43 cellular contexts compared by ENCODE assay signal in genomic region chr11:20604295-20604803, GRCh38. TPM values are rescaled to one million over a fixed set of nuclear protein-coding genes. Genes with fewer than 3 reads are reported as not detected.
"Had no signal": no experiment of that assay in that cellular context is flagged by ENCODE, and none has a peak within 500 bp of the region (broad histone marks: within the 10 kb centered on the region; RNA-seq: fewer than 3 reads in every experiment).

No MANE protein-coding gene starts in this region.

- H3K27ac Mint-ChIP-seq: activated naive CD4-positive, alpha-beta T cell treated with anti-CD3 and anti-CD28 coated beads for 36 hours; activated naive CD4-positive, alpha-beta T cell treated with anti-CD3 and anti-CD28 coated beads, Interleukin-2, amount 10 ng/mL, durations not matched to agents 7 days and 5 days; activated naive CD4-positive, alpha-beta T cell treated with anti-CD3 and anti-CD28 coated beads, Interleukin-2, amount 50 U/mL, for 24 hours; activated naive CD4-positive, alpha-beta T cell treated with anti-CD3 and anti-CD28 coated beads, Interleukin-2, amount 50 U/mL, for 72 hours; activated naive CD8-positive, alpha-beta T cell; activated naive CD8-positive, alpha-beta T cell treated with anti-CD3 and anti-CD28 coated beads for 36 hours; activated naive CD8-positive, alpha-beta T cell treated with anti-CD3 and anti-CD28 coated beads, Interleukin-2, amount 10 ng/mL, durations not matched to agents 7 days and 5 days; activated naive CD8-positive, alpha-beta T cell treated with anti-CD3 and anti-CD28 coated beads, Interleukin-2, amount 50 U/mL, for 24 hours; activated T-cell treated with anti-CD3 and anti-CD28 coated beads, Interleukin-2, amount 50 U/mL, for 24 hours; activated T-cell treated with anti-CD3 and anti-CD28 coated beads, Interleukin-2, amount 50 U/mL, for 72 hours; activated T-helper 1 cell treated with anti-CD3 and anti-CD28 coated beads, Interleukin-12 subunit alpha, Interleukin-12 subunit beta, Interleukin-2, Interleukin-4 antibody, amounts not matched to agents 30 ng/mL and 10 ng/mL and 1 ng/mL, durations not matched to agents 14 hours and 24 hours and 36 hours; activated T-helper 17 cell treated with anti-CD3 and anti-CD28 coated beads, Interleukin-2, amount 50 U/mL, for 72 hours; activated T-helper 2 cell treated with anti-CD3 and anti-CD28 coated beads, Interferon-gamma antibody, Interleukin-2, Interleukin-4, amounts not matched to agents 10 μg/mL and 5 μg/mL and 100 μg/mL, durations not matched to agents 14 hours and 24 hours and 36 hours; brain had no signal

- H3K4me1 Mint-ChIP-seq: activated naive CD4-positive, alpha-beta T cell treated with anti-CD3 and anti-CD28 coated beads, Interleukin-2, amount 10 ng/mL, durations not matched to agents 7 days and 5 days; activated naive CD4-positive, alpha-beta T cell treated with anti-CD3 and anti-CD28 coated beads, Interleukin-2, amount 50 U/mL, for 24 hours; activated naive CD8-positive, alpha-beta T cell treated with anti-CD3 and anti-CD28 coated beads for 36 hours; activated naive CD8-positive, alpha-beta T cell treated with anti-CD3 and anti-CD28 coated beads, Interleukin-2, amount 10 ng/mL, durations not matched to agents 7 days and 5 days; activated naive CD8-positive, alpha-beta T cell treated with anti-CD3 and anti-CD28 coated beads, Interleukin-2, amount 50 U/mL, for 24 hours; activated T-helper 17 cell treated with anti-CD3 and anti-CD28 coated beads, Interleukin-2, amount 50 U/mL, for 72 hours; central memory CD8-positive, alpha-beta T cell had no signal

- H3K36me3 ChIP-seq: adrenal gland, ascending aorta, brain microvascular endothelial cell, breast epithelium, cardiac muscle cell had no signal

- H3K27ac ChIP-seq: adrenal gland, ascending aorta, body of pancreas, brain microvascular endothelial cell, breast epithelium, cardiac muscle cell had no signal

- H3K9me3 Mint-ChIP-seq: activated naive CD4-positive, alpha-beta T cell treated with anti-CD3 and anti-CD28 coated beads for 36 hours; activated naive CD4-positive, alpha-beta T cell treated with anti-CD3 and anti-CD28 coated beads, Interleukin-2, amount 10 ng/mL, durations not matched to agents 7 days and 5 days; activated T-cell treated with anti-CD3 and anti-CD28 coated beads, Interleukin-2, amount 50 U/mL, for 4 hours; activated T-helper 17 cell treated with anti-CD3 and anti-CD28 coated beads, Interleukin-2, amount 50 U/mL, for 72 hours; activated T-helper 2 cell treated with anti-CD3 and anti-CD28 coated beads, Interferon-gamma antibody, Interleukin-2, Interleukin-4, amounts not matched to agents 10 μg/mL and 5 μg/mL and 100 μg/mL, durations not matched to agents 14 hours and 24 hours and 36 hours had no signal

- H3K36me3 Mint-ChIP-seq: activated naive CD8-positive, alpha-beta T cell; activated naive CD8-positive, alpha-beta T cell treated with anti-CD3 and anti-CD28 coated beads, Interleukin-2, amount 10 ng/mL, durations not matched to agents 7 days and 5 days; brain had no signal

- ATAC-seq: activated naive CD4-positive, alpha-beta T cell treated with anti-CD3 and anti-CD28 coated beads, Interleukin-2, amount 50 U/mL, for 72 hours; activated naive CD8-positive, alpha-beta T cell treated with anti-CD3 and anti-CD28 coated beads, Interleukin-2, amount 50 U/mL, for 24 hours; activated T-cell treated with anti-CD3 and anti-CD28 coated beads, Interleukin-2, amount 50 U/mL, for 4 hours; activated T-cell treated with anti-CD3 and anti-CD28 coated beads, Interleukin-2, amount 50 U/mL, for 72 hours; activated T-helper 17 cell treated with anti-CD3 and anti-CD28 coated beads, Interleukin-2, amount 50 U/mL, for 72 hours; body of pancreas had no signal

- H3K9me3 ChIP-seq: adrenal gland, ascending aorta, breast epithelium had no signal

- H3K4me3 Mint-ChIP-seq: activated naive CD4-positive, alpha-beta T cell treated with anti-CD3 and anti-CD28 coated beads for 36 hours; activated naive CD4-positive, alpha-beta T cell treated with anti-CD3 and anti-CD28 coated beads, Interleukin-2, amount 10 ng/mL, durations not matched to agents 7 days and 5 days; activated naive CD4-positive, alpha-beta T cell treated with anti-CD3 and anti-CD28 coated beads, Interleukin-2, amount 50 U/mL, for 24 hours; activated naive CD8-positive, alpha-beta T cell; activated naive CD8-positive, alpha-beta T cell treated with anti-CD3 and anti-CD28 coated beads for 36 hours; activated naive CD8-positive, alpha-beta T cell treated with anti-CD3 and anti-CD28 coated beads, Interleukin-2, amount 10 ng/mL, durations not matched to agents 7 days and 5 days; activated naive CD8-positive, alpha-beta T cell treated with anti-CD3 and anti-CD28 coated beads, Interleukin-2, amount 50 U/mL, for 24 hours; activated T-cell treated with anti-CD3 and anti-CD28 coated beads, Interleukin-2, amount 50 U/mL, for 24 hours; activated T-cell treated with anti-CD3 and anti-CD28 coated beads, Interleukin-2, amount 50 U/mL, for 4 hours; activated T-cell treated with anti-CD3 and anti-CD28 coated beads, Interleukin-2, amount 50 U/mL, for 72 hours; activated T-helper 1 cell treated with anti-CD3 and anti-CD28 coated beads, Interleukin-12 subunit alpha, Interleukin-12 subunit beta, Interleukin-2, Interleukin-4 antibody, amounts not matched to agents 30 ng/mL and 10 ng/mL and 1 ng/mL, durations not matched to agents 14 hours and 24 hours and 36 hours; activated T-helper 17 cell treated with anti-CD3 and anti-CD28 coated beads, Interleukin-2, amount 50 U/mL, for 72 hours; brain; central memory CD8-positive, alpha-beta T cell had no signal

- H3K4me1 ChIP-seq: ascending aorta, body of pancreas, breast epithelium had no signal

- DNase-seq: activated effector memory CD4-positive, alpha-beta T cell treated with anti-CD3 and anti-CD28 coated beads, Interleukin-2, amount 50 U/mL, for 16 hours; activated effector memory CD4-positive, alpha-beta T cell treated with Interleukin-2 at 50 U/mL for 16 hours; activated gamma-delta T cell; activated gamma-delta T cell treated with Interleukin-2 at 50 U/mL for 16 hours; activated naive CD4-positive, alpha-beta T cell; activated naive CD4-positive, alpha-beta T cell treated with anti-CD3 and anti-CD28 coated beads for 36 hours; activated naive CD4-positive, alpha-beta T cell treated with anti-CD3 and anti-CD28 coated beads, Interleukin-2, amount 10 ng/mL, durations not matched to agents 7 days and 5 days; activated naive CD4-positive, alpha-beta T cell treated with anti-CD3 and anti-CD28 coated beads, Interleukin-2, amount 50 U/mL, for 16 hours; activated naive CD4-positive, alpha-beta T cell treated with Interleukin-2 at 50 U/mL for 16 hours; activated naive CD8-positive, alpha-beta T cell treated with anti-CD3 and anti-CD28 coated beads for 36 hours; activated naive CD8-positive, alpha-beta T cell treated with anti-CD3 and anti-CD28 coated beads, Interleukin-2, amount 10 ng/mL, durations not matched to agents 7 days and 5 days; activated naive CD8-positive, alpha-beta T cell treated with anti-CD3 and anti-CD28 coated beads, Interleukin-2, amount 50 U/mL, for 24 hours; activated T-cell treated with anti-CD3 and anti-CD28 coated beads, Interleukin-2, amount 50 U/mL, for 1 hour; activated T-cell treated with anti-CD3 and anti-CD28 coated beads, Interleukin-2, amount 50 U/mL, for 24 hours; activated T-cell treated with anti-CD3 and anti-CD28 coated beads, Interleukin-2, amount 50 U/mL, for 4 hours; activated T-cell treated with anti-CD3 and anti-CD28 coated beads, Interleukin-2, amount 50 U/mL, for 48 hours; activated T-cell treated with anti-CD3 and anti-CD28 coated beads, Interleukin-2, amount 50 U/mL, for 72 hours; adrenal gland; amniotic stem cell; amygdala; anterior cingulate cortex; aorta; body of pancreas; brain microvascular endothelial cell; caudate nucleus; central memory CD4-positive, alpha-beta T cell; cerebellar nuclear complex had no signal

- H3K4me3 ChIP-seq: adrenal gland, ascending aorta, body of pancreas, breast epithelium, cardiac muscle cell had no signal

RNA-seq across cellular contexts. Expression of gene SLC6A5, which starts 4.9 kb away (rescaled TPM):
- total RNA-seq: activated naive CD4-positive, alpha-beta T cell treated with anti-CD3 and anti-CD28 coated beads for 36 hours; activated naive CD4-positive, alpha-beta T cell treated with anti-CD3 and anti-CD28 coated beads, Interleukin-2, amount 50 U/mL, for 72 hours; activated naive CD8-positive, alpha-beta T cell treated with anti-CD3 and anti-CD28 coated beads for 36 hours; activated naive CD8-positive, alpha-beta T cell treated with anti-CD3 and anti-CD28 coated beads, Interleukin-2, amount 10 ng/mL, durations not matched to agents 7 days and 5 days; activated T-cell treated with anti-CD3 and anti-CD28 coated beads, Interleukin-2, amount 50 U/mL, for 4 hours; activated T-cell treated with anti-CD3 and anti-CD28 coated beads, Interleukin-2, amount 50 U/mL, for 72 hours; activated T-helper 1 cell treated with anti-CD3 and anti-CD28 coated beads, Interleukin-12 subunit alpha, Interleukin-12 subunit beta, Interleukin-2, Interleukin-4 antibody, amounts not matched to agents 30 ng/mL and 10 ng/mL and 1 ng/mL, durations not matched to agents 14 hours and 24 hours and 36 hours; activated T-helper 17 cell treated with anti-CD3 and anti-CD28 coated beads, Interleukin-2, amount 50 U/mL, for 72 hours; activated T-helper 2 cell treated with anti-CD3 and anti-CD28 coated beads, Interferon-gamma antibody, Interleukin-2, Interleukin-4, amounts not matched to agents 10 μg/mL and 5 μg/mL and 100 μg/mL, durations not matched to agents 14 hours and 24 hours and 36 hours; aorta; ascending aorta; astrocyte; body of pancreas; breast epithelium; bronchial epithelial cell; cardiac muscle cell; cardiac septum; chondrocyte had no signal
- polyA plus RNA-seq: adipose tissue, aorta, cardiac muscle cell had no signal
